Comparison of ENCODE assay signal across 20 cellular contexts in genomic region chr1:1928231-1929101, GRCh38. TPM values are rescaled to one million over a fixed set of nuclear protein-coding genes. Genes with fewer than 3 reads are reported as not detected.
"Had no signal": no experiment of that assay in that cellular context is flagged by ENCODE, and none has a peak within 500 bp of the region (broad histone marks: within the 10 kb centered on the region; RNA-seq: fewer than 3 reads in every experiment).

No MANE protein-coding gene starts in this region.

- ATAC-seq: gastroesophageal sphincter; naive thymus-derived CD4-positive, alpha-beta T cell; stimulated activated naive CD8-positive, alpha-beta T cell treated with anti-CD3 and anti-CD28 coated beads, Interleukin-15, Interleukin-2, amounts not matched to agents 100 U/mL and 50 U/mL, for 24 hours had no signal

- H3K4me3 ChIP-seq: gastroesophageal sphincter, hepatocyte, prostate gland, suprapubic skin, upper lobe of left lung had no signal

- H3K4me1 ChIP-seq: gastroesophageal sphincter, prostate gland had no signal

- DNase-seq: activated CD4-positive, alpha-beta T cell treated with anti-CD3 and anti-CD28 coated beads for 1 hour; activated CD4-positive, alpha-beta T cell treated with anti-CD3 and anti-CD28 coated beads, Interleukin-2, amount 50 U/mL, for 48 hours; activated gamma-delta T cell treated with Interleukin-2 at 50 U/mL for 16 hours; activated naive CD8-positive, alpha-beta T cell treated with anti-CD3 and anti-CD28 coated beads for 36 hours; activated T-cell treated with anti-CD3 and anti-CD28 coated beads, Interleukin-2, amount 50 U/mL, for 48 hours; effector CD4-positive, alpha-beta T cell; kidney glomerular epithelial cell; naive thymus-derived CD4-positive, alpha-beta T cell; nucleus accumbens; stimulated activated CD4-positive, alpha-beta T cell treated with anti-CD3 and anti-CD28 coated beads, Interleukin-4, amount 100 ng/mL, for 1 hour; stimulated activated CD8-positive, alpha-beta memory T cell treated with anti-CD3 and anti-CD28 coated beads, Interleukin-4, amount 100 ng/mL, for 48 hours; stimulated activated naive CD8-positive, alpha-beta T cell treated with anti-CD3 and anti-CD28 coated beads, Interleukin-15, Interleukin-2, amounts not matched to agents 100 U/mL and 50 U/mL, for 24 hours had no signal

- H3K9me3 ChIP-seq: gastroesophageal sphincter, prostate gland, suprapubic skin, upper lobe of left lung had no signal

- H3K27me3 ChIP-seq: hepatocyte, suprapubic skin, upper lobe of left lung had no signal

- FAIRE-seq: bronchial epithelial cell, colon had no signal

- H3K27ac ChIP-seq: gastroesophageal sphincter, hepatocyte, prostate gland, suprapubic skin had no signal

- H3K4me2 ChIP-seq: hepatocyte had no signal

- H3K36me3 ChIP-seq: gastroesophageal sphincter, prostate gland, suprapubic skin, upper lobe of left lung had no signal

- H2AFZ ChIP-seq: hepatocyte had no signal

- H3K79me2 ChIP-seq: hepatocyte had no signal

RNA-seq across cellular contexts. Expression of gene CALML6, which starts 13.4 kb away (rescaled TPM):
- total RNA-seq: lung microvascular endothelial cell had no signal
- polyA plus RNA-seq: naive thymus-derived CD4-positive, alpha-beta T cell had no signal
